8 cellular contexts compared by ENCODE assay signal in genomic region chr17:75666959-75667790, GRCh38. TPM values are rescaled to one million over a fixed set of nuclear protein-coding genes. Genes with fewer than 3 reads are reported as not detected.
DNase-seq lines count a peak whose midpoint lies in the region; ATAC-seq and TF ChIP-seq lines count a peak whose summit lies in the region.

TSS of gene RECQL5 (minus strand) at chr17:75667154. CDS start at chr17:75666557, 597 bp downstream.
TSS of gene SAP30BP (plus strand) at chr17:75667338. CDS start at chr17:75667373, 35 bp downstream.

- ATAC-seq in GM18858 (IDR thresholded peaks at IDR 0.05; ENCODE audit: unreplicated experiment) = peak; percentile 34
- ATAC-seq in HG03095 (IDR thresholded peaks at IDR 0.05; ENCODE audit: unreplicated experiment) = peak; percentile 63

- H3K4me3 ChIP-seq in sigmoid colon = peak within 1 kb of the TSS; percentile 73 to 86 (median 84)

- WGBS in sigmoid colon, 2 donors = 0% methylated on average over 55 of the region's 55 CpGs

- H3K4me3 Mint-ChIP-seq in brain = no peak within 1 kb of the TSS

- peak; percentile 69 to 71 for TF ChIP-seq POLR2A in sigmoid colon (IDR thresholded peaks at IDR 0.05)

- peak within 1 kb of the TSS in 4 of 5 experiments; percentile 8 to 54 (median 25) for H3K27ac Mint-ChIP-seq in brain

- intact Hi-C loops in sigmoid colon (cut with DNase I) = loop anchor here (2.0 kb wide), 1 partner anchor 82 kb away; no protein-coding TSS in a partner anchor

- peaks cover 6 to 52% (median 26%) of the 10 kb centered on the region in 4 donors for H3K36me3 ChIP-seq in sigmoid colon

- TF ChIP-seq EP300 in sigmoid colon (IDR thresholded peaks at IDR 0.05) = peak in 1 of 4 donors; percentile 10

- H3K9me3 Mint-ChIP-seq in brain = no peaks in the 10 kb centered on the region

- no peaks in the 10 kb centered on the region for H3K27me3 Mint-ChIP-seq in brain

- no peaks in the 10 kb centered on the region for H3K27me3 ChIP-seq in sigmoid colon

- DNase-seq in A172 (ENCODE audit: low spot score) = peak; percentile 97
- DNase-seq in NCI-H2171 (lab: John Stamatoyannopoulos, UW) = peak; percentile 98
- peak; percentile 96 for DNase-seq in UCSD-AML1 (lab: John Stamatoyannopoulos, UW; ENCODE audit: unreplicated experiment)
- peak; percentile 78 for DNase-seq in iPS DF 4.7 (ENCODE audit: extremely low read depth, low spot score)
- DNase-seq in sigmoid colon = peak; percentile 99

- H3K27ac ChIP-seq in sigmoid colon = peak within 1 kb of the TSS; percentile 81 to 90 (median 88)

- peak in 1 of 2 experiments; percentile 18 for TF ChIP-seq CTCF in brain (conservative IDR thresholded peaks at IDR 0.05)
- no peak for TF ChIP-seq CTCF in sigmoid colon (IDR thresholded peaks at IDR 0.05)

- H3K4me1 Mint-ChIP-seq in brain = peaks cover 42% of the 10 kb centered on the region

- H3K4me1 ChIP-seq in sigmoid colon = peaks cover 0 to 39% (median 26%) of the 10 kb centered on the region in 4 donors

- no peaks in the 10 kb centered on the region for H3K9me3 ChIP-seq in sigmoid colon

- peaks cover 43% of the 10 kb centered on the region for H3K36me3 Mint-ChIP-seq in brain

RNA-seq across cellular contexts. Expression of gene RECQL5, which starts in this region (rescaled TPM):
- 18.0 and 19.0 TPM in 2 replicates for total RNA-seq in A172 (2014; rRNA removed; shearing (Covaris generic))
- 25.9 TPM for polyA plus RNA-seq in brain (ENCODE audit: insufficient read depth, low read depth, low replicate concordance)
- 10 to 100 TPM in 3 of 4 donors, 1 to 10 TPM in 1; 5.1 to 11.6 (median 11.3) TPM for total RNA-seq in sigmoid colon
- 10 to 100 TPM in 2 of 3 donors, 1 to 10 TPM in 1; 9.0 to 30.1 (median 10.2) TPM for polyA plus RNA-seq in sigmoid colon

RNA-seq across cellular contexts. Expression of gene SAP30BP, which starts in this region (rescaled TPM):
- 124 and 169 TPM in 2 replicates for total RNA-seq in A172 (2014; rRNA removed; shearing (Covaris generic))
- polyA plus RNA-seq in brain (ENCODE audit: insufficient read depth, low read depth, low replicate concordance) (113 TPM), sigmoid colon (10 to 100 TPM; 53.2 to 69.3 (median 57.7) TPM)
- 10 to 100 TPM; 53.5 to 96.9 (median 63.6) TPM for total RNA-seq in sigmoid colon

Comparison
In these comparisons a context has a peak if more than half of its experiments do, and no peak if none do; other contexts are left out.
1. Peak in every context shown above with its lines: DNase-seq, ATAC-seq, H3K4me3 ChIP-seq and H3K27ac ChIP-seq.